ENCODE assay signal across 21 cellular contexts in genomic region chr2:6793913-6794312, GRCh38.
A peak's percentile ranks its signal among the peaks of the same experiment; 100 is the strongest.
DNase-seq lines count a peak whose midpoint lies in the region; ATAC-seq and TF ChIP-seq lines count a peak whose summit lies in the region.
"Had no signal": no experiment of that assay in that cellular context is flagged by ENCODE, and none has a peak within 500 bp of the region (broad histone marks: within the 10 kb centered on the region; RNA-seq: fewer than 3 reads in every experiment).

No MANE protein-coding gene starts in this region.

- H3K27me3 ChIP-seq in breast epithelium (peaks cover 0 to 4% of the 10 kb centered on the region in 2 donors), muscle layer of colon (ENCODE audit: control insufficient read depth in 1 of 2, insufficient read depth in 2 of 2, low read length in 2 of 2) (no peaks in the 10 kb centered on the region)
- H3K27me3 ChIP-seq: BE2C had no signal

- H3K27ac ChIP-seq in breast epithelium (no peak overlapping the region), epithelial cell of prostate (peak overlapping the region; percentile 20), muscle layer of colon (ENCODE audit: low read depth, low read length) (peak overlapping the region; percentile 48)

- H3K36me3 ChIP-seq in breast epithelium (no peaks in the 10 kb centered on the region), muscle layer of colon (ENCODE audit: insufficient read depth, low read length) (no peaks in the 10 kb centered on the region)
- H3K36me3 ChIP-seq: BE2C had no signal

- H3K36me3 Mint-ChIP-seq in MCF 10A (ENCODE audit: insufficient read depth, unreplicated experiment), result no peaks in the 10 kb centered on the region
- no peaks in the 10 kb centered on the region for H3K36me3 Mint-ChIP-seq in type B pancreatic cell
- H3K36me3 Mint-ChIP-seq: CD4-positive, CD25-positive, alpha-beta regulatory T cell; CD8-positive, alpha-beta memory T cell; IgD-negative memory B cell had no signal

- H3K9me3 Mint-ChIP-seq in MCF 10A (ENCODE audit: unreplicated experiment) (peaks cover 8% of the 10 kb centered on the region), type B pancreatic cell (no peaks in the 10 kb centered on the region)
- H3K9me3 Mint-ChIP-seq: CD4-positive, CD25-positive, alpha-beta regulatory T cell; CD8-positive, alpha-beta memory T cell; IgD-negative memory B cell had no signal

- DNase-seq in MCF 10A (ENCODE audit: unreplicated experiment), result peak; percentile 51
- no peak for DNase-seq in breast epithelium (ENCODE audit: low spot score in 2 of 2)
- DNase-seq in epithelial cell of prostate (ENCODE audit: low read depth, low spot score), result no peak
- DNase-seq in type B pancreatic cell (ENCODE audit: extremely low spot score, unreplicated experiment), result no peak
- no peak for DNase-seq in LoVo (ENCODE audit: low spot score)
- DNase-seq: ACHN; BE2C; C1 segment of cervical spinal cord; CD4-positive, CD25-positive, alpha-beta regulatory T cell; CD8-positive, alpha-beta memory T cell; COR-L47; DMS 273 treated with DMSO at 0.1 percent for 48 hours; DND-41; EL; HCEC 1CT had no signal

- CTCF ChIA-PET in MCF 10A (lab: Yijun Ruan, JAX), result interaction anchor here (0.7 to 1.7 kb wide), 2 partner anchors 74 to 1303 kb away, joined by 3 to 7 read pairs; no protein-coding TSS in a partner anchor

- H3K9me3 ChIP-seq in breast epithelium (no peaks in the 10 kb centered on the region), muscle layer of colon (ENCODE audit: low read length) (no peaks in the 10 kb centered on the region)
- H3K9me3 ChIP-seq: BE2C had no signal

- H3K4me3 Mint-ChIP-seq in MCF 10A (ENCODE audit: unreplicated experiment) (no peak overlapping the region), type B pancreatic cell (no peak overlapping the region)
- H3K4me3 Mint-ChIP-seq: CD4-positive, CD25-positive, alpha-beta regulatory T cell; CD8-positive, alpha-beta memory T cell; GM23338; IgD-negative memory B cell had no signal

- H3K4me3 ChIP-seq in breast epithelium, result no peak overlapping the region
- no peak overlapping the region for H3K4me3 ChIP-seq in muscle layer of colon (ENCODE audit: low read depth in 1 of 2, low read length in 2 of 2)
- H3K4me3 ChIP-seq: GM12878, GM23338 had no signal

- H3K4me1 ChIP-seq in breast epithelium (no peaks in the 10 kb centered on the region), muscle layer of colon (ENCODE audit: insufficient read depth, low read length) (peaks cover 9% of the 10 kb centered on the region)
- H3K4me1 ChIP-seq: BE2C had no signal

- TF ChIP-seq CTCF in MCF 10A (IDR thresholded peaks at IDR 0.05; ENCODE audit: unreplicated experiment) (no peak), breast epithelium (IDR thresholded peaks at IDR 0.05) (no peak), type B pancreatic cell (conservative IDR thresholded peaks at IDR 0.05) (no peak)

- H3K27me3 Mint-ChIP-seq in MCF 10A (ENCODE audit: insufficient read depth, unreplicated experiment), result no peaks in the 10 kb centered on the region
- H3K27me3 Mint-ChIP-seq in type B pancreatic cell, result peaks cover 3% of the 10 kb centered on the region
- H3K27me3 Mint-ChIP-seq: CD4-positive, CD25-positive, alpha-beta regulatory T cell had no signal

- no peak overlapping the region for H3K9ac ChIP-seq in muscle layer of colon (ENCODE audit: low read length)

- intact Hi-C loops in MCF 10A (cut with micrococcal nuclease), result no loop called here
- intact Hi-C loops in breast epithelium (cut with DNase I; ENCODE audit: low total_unique reads), result no loop called here

- H3K27ac Mint-ChIP-seq in MCF 10A (ENCODE audit: low read depth, unreplicated experiment) (peak overlapping the region; percentile 63), type B pancreatic cell (peak overlapping the region; percentile 30)
- H3K27ac Mint-ChIP-seq: CD4-positive, CD25-positive, alpha-beta regulatory T cell; CD8-positive, alpha-beta memory T cell; GM23338; IgD-negative memory B cell had no signal

- POLR2A ChIA-PET in MCF 10A (lab: Yijun Ruan, JAX), result interaction anchor here (0.6 to 1.5 kb wide), 9 partner anchors 9 to 1932 kb away, joined by 3 to 5 read pairs (median 3); no protein-coding TSS in a partner anchor

- no TSS peak for BruUV-seq in MCF 10A (replicated peaks; lab: Mats Ljungman, UMichigan)

- TF ChIP-seq POLR2A in breast epithelium (IDR thresholded peaks at IDR 0.05), result no peak

- H3K4me1 Mint-ChIP-seq in MCF 10A (ENCODE audit: insufficient read depth, unreplicated experiment), result peaks cover 13% of the 10 kb centered on the region
- H3K4me1 Mint-ChIP-seq in type B pancreatic cell (ENCODE audit: unreplicated experiment), result peaks cover 17% of the 10 kb centered on the region
- H3K4me1 Mint-ChIP-seq: CD4-positive, CD25-positive, alpha-beta regulatory T cell; CD8-positive, alpha-beta memory T cell; GM23338 had no signal

- no peak for ATAC-seq in HG02623 (IDR thresholded peaks at IDR 0.05; ENCODE audit: unreplicated experiment)
- no peak for ATAC-seq in HG03571 (IDR thresholded peaks at IDR 0.05; ENCODE audit: unreplicated experiment)
- ATAC-seq: GM12878, GM23338 had no signal

Comparison
In these comparisons a context has a peak if more than half of its experiments do, and no peak if none do; other contexts are left out.
1. H3K27ac ChIP-seq: peak in epithelial cell of prostate (single experiment) and muscle layer of colon (single experiment); none in breast epithelium (0 of 2).